ENCODE assay signal across 3 cellular contexts in the genomic region with DNA sequence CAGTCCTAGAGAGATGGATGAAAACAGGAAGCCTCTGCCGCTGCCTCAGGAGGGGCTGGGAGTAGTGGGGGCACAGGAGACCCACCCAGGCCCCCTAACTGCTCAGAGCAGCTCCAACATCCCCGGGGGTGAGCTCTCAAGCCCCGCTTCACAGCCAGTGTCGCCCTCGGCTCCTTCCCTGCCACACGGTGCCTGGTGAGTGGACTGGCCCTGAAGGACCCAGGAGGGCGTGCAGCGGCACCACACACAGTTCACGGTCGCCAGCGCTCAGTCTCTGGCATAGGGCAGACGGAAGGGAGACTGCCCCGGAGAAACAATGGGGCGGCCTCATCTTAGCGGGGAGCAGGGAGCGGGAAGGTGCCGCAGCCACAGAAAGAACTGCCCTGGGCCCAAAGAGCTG.
TF ChIP-seq lines count a peak whose summit lies in the region.

No MANE protein-coding gene starts in this region.

TF ChIP-seq in SK-N-SH, 30 proteins besides CTCF, POLR2A, EP300 and RAD21:
- no peak for TF ChIP-seq FOXM1 (IDR thresholded peaks at IDR 0.05; ENCODE audit: low read depth)
- TF ChIP-seq, protein P1, sequence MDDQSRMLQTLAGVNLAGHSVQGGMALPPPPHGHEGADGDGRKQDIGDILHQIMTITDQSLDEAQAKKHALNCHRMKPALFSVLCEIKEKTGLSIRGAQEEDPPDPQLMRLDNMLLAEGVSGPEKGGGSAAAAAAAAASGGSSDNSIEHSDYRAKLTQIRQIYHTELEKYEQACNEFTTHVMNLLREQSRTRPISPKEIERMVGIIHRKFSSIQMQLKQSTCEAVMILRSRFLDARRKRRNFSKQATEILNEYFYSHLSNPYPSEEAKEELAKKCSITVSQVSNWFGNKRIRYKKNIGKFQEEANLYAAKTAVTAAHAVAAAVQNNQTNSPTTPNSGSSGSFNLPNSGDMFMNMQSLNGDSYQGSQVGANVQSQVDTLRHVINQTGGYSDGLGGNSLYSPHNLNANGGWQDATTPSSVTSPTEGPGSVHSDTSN (IDR thresholded peaks at IDR 0.05) = no peak
- TF ChIP-seq SIN3A (IDR thresholded peaks at IDR 0.05; ENCODE audit: borderline replicate concordance, low read depth, low read length) = no peak
- TF ChIP-seq TCF12 (IDR thresholded peaks at IDR 0.05) = no peak

TF ChIP-seq in SK-N-SH treated with all-trans-retinoic acid at 6 μM for 48 hours, 23 proteins besides CTCF, POLR2A, EP300 and RAD21:
- TF ChIP-seq ZNF70 (CRISPR knock-in tag; IDR thresholded peaks at IDR 0.05) (no peak), ARNTL (CRISPR knock-in tag; IDR thresholded peaks at IDR 0.05; ENCODE audit: borderline replicate concordance, low read depth) (no peak), ZFP30 (CRISPR knock-in tag; IDR thresholded peaks at IDR 0.05) (no peak), TOX (CRISPR knock-in tag; IDR thresholded peaks at IDR 0.05; ENCODE audit: borderline replicate concordance) (no peak), RARB (CRISPR knock-in tag; IDR thresholded peaks at IDR 0.05) (no peak), ZNF565 (CRISPR knock-in tag; conservative IDR thresholded peaks at IDR 0.05; ENCODE audit: low read depth) (no peak), OSR1 (CRISPR knock-in tag; IDR thresholded peaks at IDR 0.05) (no peak), ZFP3 (CRISPR knock-in tag; IDR thresholded peaks at IDR 0.05) (no peak), ESRRG (CRISPR knock-in tag; IDR thresholded peaks at IDR 0.05) (no peak), BACH2 (CRISPR knock-in tag; IDR thresholded peaks at IDR 0.05; ENCODE audit: borderline replicate concordance) (no peak), PPARA (CRISPR knock-in tag; IDR thresholded peaks at IDR 0.05; ENCODE audit: borderline replicate concordance) (no peak), ZC3H10 (CRISPR knock-in tag; IDR thresholded peaks at IDR 0.05) (no peak), TCF4 (CRISPR knock-in tag; IDR thresholded peaks at IDR 0.05; ENCODE audit: borderline replicate concordance) (no peak), CSDC2 (CRISPR knock-in tag; IDR thresholded peaks at IDR 0.05) (no peak), SNAI2 (CRISPR knock-in tag; IDR thresholded peaks at IDR 0.05) (no peak), GLIS3 (CRISPR knock-in tag; IDR thresholded peaks at IDR 0.05) (no peak)
TF ChIP-seq in SK-N-SH treated with all-trans-retinoic acid at 6 μM for 48 hours: peak in this region for 0.

TF ChIP-seq in H1, 55 proteins besides CTCF, POLR2A, EP300 and RAD21:
- no peak for TF ChIP-seq FOSL1 (IDR thresholded peaks at IDR 0.05; ENCODE audit: insufficient read depth, low read depth, low read length)
- no peak for TF ChIP-seq ZNF274 (IDR thresholded peaks at IDR 0.05; ENCODE audit: borderline replicate concordance, extremely low read depth, low read length)
- TF ChIP-seq BRCA1 (IDR thresholded peaks at IDR 0.05; ENCODE audit: low read depth, low read length) = no peak
- no peak for TF ChIP-seq NANOG (IDR thresholded peaks at IDR 0.05; ENCODE audit: insufficient read depth, low read depth, low read length, poor library complexity, severe bottlenecking)
- no peak for TF ChIP-seq GTF2F1 (IDR thresholded peaks at IDR 0.05; ENCODE audit: borderline replicate concordance, low read depth, low read length)
- no peak for TF ChIP-seq JUND (IDR thresholded peaks at IDR 0.05; ENCODE audit: low read length)
